ENCODE assay signal across 1 cellular context in the genomic region with DNA sequence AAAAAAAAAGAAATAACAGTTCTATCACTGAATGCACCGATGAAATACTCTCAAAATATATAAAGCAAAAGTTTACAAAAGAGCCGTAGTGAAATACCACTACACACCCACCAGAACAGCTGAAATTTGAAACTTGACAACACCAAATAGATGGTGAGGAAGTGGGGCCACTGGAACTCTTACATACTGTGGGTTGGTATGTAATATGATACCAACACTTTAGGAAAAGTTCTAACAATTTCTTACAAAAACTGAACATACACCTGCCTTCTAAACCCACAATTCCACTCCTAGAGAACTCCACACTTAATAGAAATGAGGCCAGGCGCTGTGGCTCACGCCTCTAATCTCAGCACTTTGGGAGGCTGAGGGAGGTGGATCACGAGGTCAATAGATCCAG.
TF ChIP-seq lines count a peak whose summit lies in the region.

No MANE protein-coding gene starts in this region.

TF ChIP-seq in Ishikawa, 13 proteins besides CTCF, POLR2A, EP300 and RAD21 (continued from another document):
- TF ChIP-seq, protein P1, sequence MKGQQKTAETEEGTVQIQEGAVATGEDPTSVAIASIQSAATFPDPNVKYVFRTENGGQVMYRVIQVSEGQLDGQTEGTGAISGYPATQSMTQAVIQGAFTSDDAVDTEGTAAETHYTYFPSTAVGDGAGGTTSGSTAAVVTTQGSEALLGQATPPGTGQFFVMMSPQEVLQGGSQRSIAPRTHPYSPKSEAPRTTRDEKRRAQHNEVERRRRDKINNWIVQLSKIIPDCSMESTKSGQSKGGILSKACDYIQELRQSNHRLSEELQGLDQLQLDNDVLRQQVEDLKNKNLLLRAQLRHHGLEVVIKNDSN (IDR thresholded peaks at IDR 0.05): no peak
- peak; percentile 42; the same call in 1 of the 2 replicates for TF ChIP-seq TEAD4 (IDR thresholded peaks at IDR 0.05)
- TF ChIP-seq EGR1 (IDR thresholded peaks at IDR 0.05): no peak
